9 cellular contexts compared by ENCODE assay signal in the genomic region with DNA sequence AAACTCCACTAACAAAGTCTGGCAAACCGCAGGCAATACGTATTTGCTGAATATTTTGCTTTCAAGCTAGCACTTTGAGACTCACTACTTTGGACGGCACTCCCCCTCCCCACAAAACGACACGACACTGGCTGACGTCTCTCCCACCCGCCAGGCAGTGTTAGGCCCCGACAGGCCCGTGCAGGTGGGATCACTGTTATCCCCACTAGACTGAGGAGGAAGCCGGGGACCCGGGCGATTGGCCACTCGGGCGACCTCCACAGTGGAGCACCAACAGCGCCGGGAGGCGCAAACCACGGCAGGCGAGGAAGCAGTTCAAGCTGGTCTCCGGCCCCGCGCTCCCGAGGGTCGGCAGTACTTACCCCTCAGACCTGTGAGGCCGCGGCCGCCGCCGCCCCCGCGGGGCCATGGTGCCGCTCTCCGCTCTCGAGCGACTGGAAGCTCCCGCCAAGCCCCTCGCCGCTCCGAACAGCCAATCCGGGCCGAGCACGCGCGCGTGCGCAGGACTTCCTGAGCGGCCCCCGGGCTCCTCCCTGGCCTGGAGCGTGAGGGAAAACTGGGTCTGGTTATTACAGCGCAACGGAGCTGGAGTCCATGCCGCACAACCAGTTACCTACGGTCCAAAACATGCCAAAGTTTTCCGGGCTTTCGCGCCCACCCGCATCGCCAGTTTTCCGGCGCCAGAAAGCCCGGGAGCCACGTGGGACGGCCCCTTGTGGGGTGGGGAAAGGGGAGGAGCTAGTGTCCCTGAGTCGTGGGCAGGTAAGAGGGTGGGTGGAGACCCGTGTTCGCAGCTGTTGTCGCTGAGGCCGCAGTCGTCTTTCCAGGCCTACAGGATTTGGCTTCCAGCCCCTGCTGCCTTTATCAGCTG. TPM values are rescaled to one million over a fixed set of nuclear protein-coding genes. Genes with fewer than 3 reads are reported as not detected.
DNase-seq lines count a peak whose midpoint lies in the region; ATAC-seq, FAIRE-seq and TF ChIP-seq lines count a peak whose summit lies in the region.
"Had no signal": no experiment of that assay in that cellular context is flagged by ENCODE, and none has a peak within 500 bp of the region (broad histone marks: within the 10 kb centered on the region; RNA-seq: fewer than 3 reads in every experiment).

TSS of gene CENPU (minus strand) at position 443 of the 871 bp plus-strand sequence. CDS start at position 409, 34 bp downstream.

- ATAC-seq in HG03432 (IDR thresholded peaks at IDR 0.05; ENCODE audit: unreplicated experiment) = peak; percentile 93

- peaks cover 37% of the 10 kb centered on the region for H3K4me1 Mint-ChIP-seq in chondrocyte (ENCODE audit: low read depth)

- H3K4me3 Mint-ChIP-seq in chondrocyte (ENCODE audit: unreplicated experiment) = peak within 1 kb of the TSS; percentile 94

- H3K9ac ChIP-seq in kidney (ENCODE audit: low read length in 2 of 2) = peak within 1 kb of the TSS; percentile 59 to 72

- TF ChIP-seq POLR2A in GM19099 (IDR thresholded peaks at IDR 0.05; ENCODE audit: extremely low read depth, insufficient read length, low read depth) = peak; percentile 80

- no peaks in the 10 kb centered on the region for H3K27me3 Mint-ChIP-seq in chondrocyte (ENCODE audit: low read depth)

- H3K9me3 ChIP-seq in kidney (ENCODE audit: control insufficient read depth in 1 of 2, low read length in 2 of 2) = no peaks in the 10 kb centered on the region

- peak; percentile 100 for DNase-seq in AG20443 (ENCODE audit: low spot score)
- DNase-seq in NCI-H510A (lab: John Stamatoyannopoulos, UW) = peak; percentile 87
- DNase-seq in activated CD4-positive, alpha-beta T cell treated with anti-CD3 and anti-CD28 coated beads for 1 hour = peak; percentile 93
- DNase-seq in chondrocyte (ENCODE audit: low spot score) = peak; percentile 97
- peak; percentile 98 for DNase-seq in kidney
- DNase-seq in stimulated activated CD4-positive, alpha-beta T cell treated with anti-CD3 and anti-CD28 coated beads, Interleukin-15, amount 100 ng/mL, for 24 hours = peak; percentile 95

- no peaks in the 10 kb centered on the region for H3K9me3 Mint-ChIP-seq in chondrocyte (ENCODE audit: low read depth)

- TF ChIP-seq CTCF in chondrocyte (IDR thresholded peaks at IDR 0.05) (no peak), kidney (IDR thresholded peaks at IDR 0.05; ENCODE audit: borderline replicate concordance, extremely low read depth, insufficient read depth) (no peak)

- H3K36me3 Mint-ChIP-seq in chondrocyte (ENCODE audit: low read depth) = no peaks in the 10 kb centered on the region

- intact Hi-C loops in kidney (cut with DNase I) = no loop called here

- peak within 1 kb of the TSS; percentile 90 to 91 for H3K4me3 ChIP-seq in kidney (ENCODE audit: low read length in 2 of 2)

- peak; percentile 66 for FAIRE-seq in kidney (lab: Jason Lieb, UNC)
- FAIRE-seq: colon had no signal

- H3K36me3 ChIP-seq in kidney (ENCODE audit: control insufficient read depth in 1 of 2, insufficient read depth in 2 of 2, low read length in 2 of 2) = no peaks in the 10 kb centered on the region

- H3K4me1 ChIP-seq in kidney (ENCODE audit: control insufficient read depth in 1 of 2, insufficient read depth in 1 of 2, low read depth in 1 of 2, low read length in 2 of 2) = peaks cover 0 to 7% of the 10 kb centered on the region in 2 donors

- H3K27ac Mint-ChIP-seq in chondrocyte (ENCODE audit: unreplicated experiment) = peak within 1 kb of the TSS; percentile 93

- peak within 1 kb of the TSS in 1 of 2 donors; percentile 53 for H3K27ac ChIP-seq in kidney (ENCODE audit: low read depth in 2 of 2, low read length in 2 of 2)

RNA-seq across cellular contexts. Expression of gene CENPU, which starts in this region (rescaled TPM):
- 5.7 to 12.9 TPM (median 6.3 TPM) in 3 replicates for total RNA-seq in chondrocyte
- 2.5 TPM for total RNA-seq in kidney
- polyA plus RNA-seq in kidney (ENCODE audit: insufficient read depth, low read depth, low replicate concordance) = 2.2 TPM
